ENCODE assay signal across 16 cellular contexts in genomic region chr4:117893207-117893606, GRCh38.
"Had no signal": no experiment of that assay in that cellular context is flagged by ENCODE, and none has a peak within 500 bp of the region (broad histone marks: within the 10 kb centered on the region; RNA-seq: fewer than 3 reads in every experiment).

No MANE protein-coding gene starts in this region.

- ATAC-seq: effector memory CD8-positive, alpha-beta T cell; upper lobe of right lung had no signal

- H3K27me3 ChIP-seq: breast epithelium, neural progenitor cell, stomach, upper lobe of right lung had no signal

- H3K9ac ChIP-seq: neural progenitor cell had no signal

- H3K27ac ChIP-seq: breast epithelium, epithelial cell of prostate, neural progenitor cell, stomach, thoracic aorta, upper lobe of right lung had no signal

- H3K4me3 ChIP-seq: breast epithelium, neural progenitor cell, stomach, thoracic aorta, upper lobe of right lung had no signal

- H3K9me3 ChIP-seq: breast epithelium, stomach, thoracic aorta, upper lobe of right lung had no signal

- H2AFZ ChIP-seq: neural progenitor cell had no signal

- H3K36me3 ChIP-seq: breast epithelium, neural progenitor cell, stomach, thoracic aorta, upper lobe of right lung had no signal

- H3K4me1 ChIP-seq: breast epithelium, neural progenitor cell, upper lobe of right lung had no signal

- H3K4me2 ChIP-seq: neural progenitor cell had no signal

- DNase-seq: activated CD4-positive, CD25-positive, alpha-beta regulatory T cell treated with anti-CD3 and anti-CD28 coated beads, Interleukin-2, amount 50 U/mL, for 72 hours; activated naive CD4-positive, alpha-beta T cell treated with Interleukin-2 at 50 U/mL for 16 hours; activated T-cell treated with anti-CD3 and anti-CD28 coated beads for 4 hours; aorta; cerebellar nuclear complex; dermis blood vessel endothelial cell; effector memory CD8-positive, alpha-beta T cell; hypothalamus; midbrain; stimulated activated CD4-positive, alpha-beta T cell treated with anti-CD3 and anti-CD28 coated beads, Interleukin-1b, Interleukin-23, amount 100 ng/mL, for 48 hours; stomach; upper lobe of right lung had no signal
